In the genomic region with DNA sequence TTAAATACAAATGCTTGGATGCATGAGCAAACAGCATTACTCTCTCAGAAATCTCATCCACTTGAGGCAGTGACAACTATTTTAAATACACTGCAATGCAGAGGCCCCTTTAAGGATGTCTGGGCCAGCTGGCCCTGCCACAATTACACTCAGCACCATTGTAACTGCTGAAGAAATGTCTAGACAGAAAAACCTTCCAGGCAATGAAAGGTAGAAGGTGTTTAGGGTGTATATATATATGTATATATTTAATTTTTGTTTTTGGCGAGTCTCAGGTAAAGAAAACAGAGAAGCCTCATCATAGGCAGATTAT, we compare ENCODE assay signal across 26 cellular contexts.
"Had no signal": no experiment of that assay in that cellular context is flagged by ENCODE, and none has a peak within 500 bp of the region (broad histone marks: within the 10 kb centered on the region; RNA-seq: fewer than 3 reads in every experiment).

No MANE protein-coding gene starts in this region.

- H3K4me3 Mint-ChIP-seq: endodermal cell; memory B cell; natural killer cell; neural crest cell; stimulated activated naive CD8-positive, alpha-beta T cell treated with anti-CD3 and anti-CD28 coated beads, Interleukin-15, amount 100 ng/mL, for 72 hours had no signal

- H2AFZ ChIP-seq: hepatocyte had no signal

- H3K36me3 ChIP-seq: gastrocnemius medialis, neutrophil, pancreas, right lobe of liver, suprapubic skin had no signal

- ATAC-seq: esophagus mucosa; gastrocnemius medialis; left colon; natural killer cell; pancreas; right lobe of liver; stimulated activated naive CD8-positive, alpha-beta T cell treated with anti-CD3 and anti-CD28 coated beads, Interleukin-15, amount 100 ng/mL, for 72 hours had no signal

- H3K79me2 ChIP-seq: hepatocyte had no signal

- H3K4me1 ChIP-seq: pancreas, right lobe of liver had no signal

- H3K27ac Mint-ChIP-seq: endodermal cell, memory B cell, natural killer cell had no signal

- DNase-seq: dorsolateral prefrontal cortex; effector CD8-positive, alpha-beta T cell; endodermal cell; foreskin fibroblast; gastrocnemius medialis; left colon; natural killer cell; pancreas; retina; small intestine; stimulated activated CD4-positive, alpha-beta T cell treated with anti-CD3 and anti-CD28 coated beads, Interleukin-12 subunit alpha, Interleukin-12 subunit beta, amount 100 ng/mL, for 4 hours; stimulated activated CD4-positive, alpha-beta T cell treated with anti-CD3 and anti-CD28 coated beads, Interleukin-1b, Interleukin-23, amount 100 ng/mL, for 48 hours; stimulated activated CD4-positive, alpha-beta T cell treated with anti-CD3 and anti-CD28 coated beads, Interleukin-4, amount 100 ng/mL, for 1 hour; stimulated activated CD8-positive, alpha-beta memory T cell treated with anti-CD3 and anti-CD28 coated beads, Interleukin-4, amount 100 ng/mL, for 48 hours; stimulated activated naive CD4-positive, alpha-beta T cell; stimulated activated naive CD8-positive, alpha-beta T cell treated with anti-CD3 and anti-CD28 coated beads, Interleukin-15, amount 100 ng/mL, for 72 hours; trophoblast cell had no signal

- H3K9me3 ChIP-seq: gastrocnemius medialis, neutrophil, pancreas, right lobe of liver, suprapubic skin had no signal

- H3K27me3 ChIP-seq: dorsolateral prefrontal cortex, gastrocnemius medialis, pancreas, right lobe of liver had no signal

- H3K27ac ChIP-seq: dorsolateral prefrontal cortex, epithelial cell of prostate, gastrocnemius medialis, hepatocyte, neutrophil, pancreas, right lobe of liver, suprapubic skin had no signal

- H3K9me3 Mint-ChIP-seq: endodermal cell; memory B cell; natural killer cell; neural crest cell; stimulated activated naive CD8-positive, alpha-beta T cell treated with anti-CD3 and anti-CD28 coated beads, Interleukin-15, amount 100 ng/mL, for 72 hours had no signal

- H3K4me1 Mint-ChIP-seq: memory B cell, natural killer cell, neural crest cell had no signal

- H3K4me2 ChIP-seq: hepatocyte had no signal

- H3K4me3 ChIP-seq: dorsolateral prefrontal cortex, gastrocnemius medialis, hepatocyte, lung, pancreas, right lobe of liver, suprapubic skin had no signal

- H3K36me3 Mint-ChIP-seq: memory B cell, natural killer cell had no signal
